Comparison of ENCODE assay signal across 21 cellular contexts in genomic region chr1:156257711-156258110, GRCh38. TPM values are rescaled to one million over a fixed set of nuclear protein-coding genes. Genes with fewer than 3 reads are reported as not detected.
DNase-seq lines count a peak whose midpoint lies in the region; TF ChIP-seq lines count a peak whose summit lies in the region.
"Had no signal": no experiment of that assay in that cellular context is flagged by ENCODE, and none has a peak within 500 bp of the region (broad histone marks: within the 10 kb centered on the region; RNA-seq: fewer than 3 reads in every experiment).

No MANE protein-coding gene starts in this region.

- peak overlapping the region; percentile 97 for H3K27ac ChIP-seq in RWPE1
- peak overlapping the region in 57 of 59 donors; percentile 0 to 90 (median 75) for H3K27ac ChIP-seq in dorsolateral prefrontal cortex
- H3K27ac ChIP-seq in effector memory CD4-positive, alpha-beta T cell (ENCODE audit: insufficient read depth, low read length, poor library complexity, severe bottlenecking) = no peak overlapping the region
- H3K27ac ChIP-seq: hepatocyte, upper lobe of left lung had no signal

- intact Hi-C loops in dorsolateral prefrontal cortex (cut with DNase I) = no loop called here

- no peak overlapping the region for H3K4me3 ChIP-seq in dorsolateral prefrontal cortex
- H3K4me3 ChIP-seq in effector memory CD4-positive, alpha-beta T cell (ENCODE audit: insufficient read depth, low read depth, low read length, poor library complexity, severe bottlenecking) = no peak overlapping the region
- H3K4me3 ChIP-seq: hepatocyte, upper lobe of left lung had no signal

- H3K4me1 Mint-ChIP-seq in activated T-cell treated with anti-CD3 and anti-CD28 coated beads, Interleukin-2, amount 50 U/mL, for 24 hours (ENCODE audit: low read depth) = peaks cover 6% of the 10 kb centered on the region

- DNase-seq in activated T-cell treated with anti-CD3 and anti-CD28 coated beads, Interleukin-2, amount 50 U/mL, for 24 hours = no peak
- DNase-seq in activated T-cell treated with anti-CD3 and anti-CD28 coated beads, Interleukin-2, amount 50 U/mL, for 1 hour = no peak
- DNase-seq in RWPE1 (ENCODE audit: low spot score) (no peak), dorsolateral prefrontal cortex (no peak), pons (ENCODE audit: low spot score) (peak; percentile 71), NCI-H1417 (lab: John Stamatoyannopoulos, UW) (no peak), dermis blood vessel endothelial cell (no peak)
- DNase-seq in effector memory CD4-positive, alpha-beta T cell = no peak
- DNase-seq: ACHN; activated CD4-positive, alpha-beta T cell treated with anti-CD3 and anti-CD28 coated beads, Interleukin-2, amount 50 U/mL, for 4 hours; CD4-positive, alpha-beta T cell; DMS53; islet precursor cell; MM.1S; NCI-H1694; retina; stimulated activated CD4-positive, alpha-beta T cell treated with anti-CD3 and anti-CD28 coated beads, Interleukin-15, amount 100 ng/mL, for 24 hours; upper lobe of left lung had no signal

- POLR2A ChIA-PET in RWPE1 (lab: Yijun Ruan, JAX; ENCODE audit: low non-redundant PET) = no interaction called here

- no peaks in the 10 kb centered on the region for H3K27me3 ChIP-seq in dorsolateral prefrontal cortex
- H3K27me3 ChIP-seq in effector memory CD4-positive, alpha-beta T cell (replicated peaks; ENCODE audit: control insufficient read depth, insufficient read depth, low read length, poor library complexity, severe bottlenecking) = no peaks in the 10 kb centered on the region
- H3K27me3 ChIP-seq: hepatocyte, upper lobe of left lung had no signal

- H3K9me3 ChIP-seq in effector memory CD4-positive, alpha-beta T cell (ENCODE audit: control insufficient read depth, low read length) = no peaks in the 10 kb centered on the region
- H3K9me3 ChIP-seq: upper lobe of left lung had no signal

- TF ChIP-seq CTCF in RWPE1 (conservative IDR thresholded peaks at IDR 0.05; ENCODE audit: low read depth) = no peak
- TF ChIP-seq CTCF in dorsolateral prefrontal cortex (IDR thresholded peaks at IDR 0.05 in 54 of 56, conservative IDR thresholded peaks at IDR 0.05 in 2 of 56; ENCODE audit: low read depth in 1 of 56, partially characterized antibody in 56 of 56) = no peak

- H3K9me3 Mint-ChIP-seq in activated T-cell treated with anti-CD3 and anti-CD28 coated beads, Interleukin-2, amount 50 U/mL, for 24 hours = no peaks in the 10 kb centered on the region
- H3K9me3 Mint-ChIP-seq: CD4-positive, alpha-beta T cell; stimulated activated effector memory CD8-positive, alpha-beta T cell treated with anti-CD3 and anti-CD28 coated beads, Interleukin-12 subunit alpha, Interleukin-12 subunit beta, amount 100 ng/mL, for 72 hours had no signal

- H3K36me3 ChIP-seq in effector memory CD4-positive, alpha-beta T cell (ENCODE audit: control insufficient read depth, insufficient read depth, low read length) = peaks cover 75% of the 10 kb centered on the region

- peaks cover 85% of the 10 kb centered on the region for H3K36me3 Mint-ChIP-seq in activated T-cell treated with anti-CD3 and anti-CD28 coated beads, Interleukin-2, amount 50 U/mL, for 24 hours (ENCODE audit: low read depth)

- H3K4me3 Mint-ChIP-seq in activated T-cell treated with anti-CD3 and anti-CD28 coated beads, Interleukin-2, amount 50 U/mL, for 24 hours = no peak overlapping the region
- H3K4me3 Mint-ChIP-seq: CD4-positive, alpha-beta T cell; stimulated activated effector memory CD8-positive, alpha-beta T cell treated with anti-CD3 and anti-CD28 coated beads, Interleukin-12 subunit alpha, Interleukin-12 subunit beta, amount 100 ng/mL, for 72 hours had no signal

- H3K27me3 Mint-ChIP-seq in activated T-cell treated with anti-CD3 and anti-CD28 coated beads, Interleukin-2, amount 50 U/mL, for 24 hours = no peaks in the 10 kb centered on the region
- H3K27me3 Mint-ChIP-seq: CD4-positive, alpha-beta T cell had no signal

- H3K27ac Mint-ChIP-seq in activated T-cell treated with anti-CD3 and anti-CD28 coated beads, Interleukin-2, amount 50 U/mL, for 24 hours = peak overlapping the region; percentile 77
- H3K27ac Mint-ChIP-seq: CD4-positive, alpha-beta T cell had no signal

- H3K4me1 ChIP-seq in effector memory CD4-positive, alpha-beta T cell (ENCODE audit: control insufficient read depth, insufficient read depth, low read length, poor library complexity, severe bottlenecking) = no peaks in the 10 kb centered on the region
- H3K4me1 ChIP-seq: upper lobe of left lung had no signal

- CTCF ChIA-PET in RWPE1 (lab: Yijun Ruan, JAX) = no interaction called here

RNA-seq across cellular contexts. Expression of gene PAQR6, which starts 9.9 kb away (rescaled TPM):
- total RNA-seq in dorsolateral prefrontal cortex (100 to 1,000 TPM in 104 of 120 experiments, 10 to 100 TPM in 16; 50.9 to 507 (median 173) TPM), dermis blood vessel endothelial cell (0.19 and 0.68 TPM in 2 replicates)

RNA-seq across cellular contexts. Expression of gene BGLAP, which starts 15.7 kb away (rescaled TPM):
- total RNA-seq in dorsolateral prefrontal cortex = 1 to 10 TPM in 111 of 120 experiments, under 1 TPM in 7, not detected in 2; 0.67 to 8.6 (median 2.6) TPM
- total RNA-seq in dermis blood vessel endothelial cell = 0.19 TPM in 1 of 2 replicates, not detected in the other
- total RNA-seq: mesenteric fat pad had no signal

RNA-seq across cellular contexts. Expression of gene SMG5, which starts 24.9 kb away (rescaled TPM):
- 100 to 1,000 TPM in 51 of 120 experiments, 10 to 100 TPM in 69; 66.8 to 160 (median 95.9) TPM for total RNA-seq in dorsolateral prefrontal cortex
- total RNA-seq in dermis blood vessel endothelial cell = 74.2 and 89.6 TPM in 2 replicates

RNA-seq across cellular contexts. Expression of gene TMEM79, which starts 26.4 kb away (rescaled TPM):
- total RNA-seq in dorsolateral prefrontal cortex = 10 to 100 TPM in 4 of 120 experiments, 1 to 10 TPM in 116; 1.8 to 16.3 (median 4.2) TPM
- total RNA-seq in dermis blood vessel endothelial cell = 1.2 and 1.7 TPM in 2 replicates

RNA-seq across cellular contexts. Expression of gene GLMP, which starts 37.8 kb away (rescaled TPM):
- 10 to 100 TPM in 119 of 120 experiments, 1 to 10 TPM in 1; 10.0 to 33.0 (median 21.5) TPM for total RNA-seq in dorsolateral prefrontal cortex
- total RNA-seq in dermis blood vessel endothelial cell = 48.3 and 50.4 TPM in 2 replicates

Comparison
In these comparisons a context has a peak if more than half of its experiments do, and no peak if none do; other contexts are left out.
1. RNA of gene PAQR6, which starts 9.9 kb away (total RNA-seq): 50.9 to 507 TPM in dorsolateral prefrontal cortex; 0.19 to 0.68 TPM in dermis blood vessel endothelial cell; every median in the first group is over 10 times any median in the second.